In the genomic region with DNA sequence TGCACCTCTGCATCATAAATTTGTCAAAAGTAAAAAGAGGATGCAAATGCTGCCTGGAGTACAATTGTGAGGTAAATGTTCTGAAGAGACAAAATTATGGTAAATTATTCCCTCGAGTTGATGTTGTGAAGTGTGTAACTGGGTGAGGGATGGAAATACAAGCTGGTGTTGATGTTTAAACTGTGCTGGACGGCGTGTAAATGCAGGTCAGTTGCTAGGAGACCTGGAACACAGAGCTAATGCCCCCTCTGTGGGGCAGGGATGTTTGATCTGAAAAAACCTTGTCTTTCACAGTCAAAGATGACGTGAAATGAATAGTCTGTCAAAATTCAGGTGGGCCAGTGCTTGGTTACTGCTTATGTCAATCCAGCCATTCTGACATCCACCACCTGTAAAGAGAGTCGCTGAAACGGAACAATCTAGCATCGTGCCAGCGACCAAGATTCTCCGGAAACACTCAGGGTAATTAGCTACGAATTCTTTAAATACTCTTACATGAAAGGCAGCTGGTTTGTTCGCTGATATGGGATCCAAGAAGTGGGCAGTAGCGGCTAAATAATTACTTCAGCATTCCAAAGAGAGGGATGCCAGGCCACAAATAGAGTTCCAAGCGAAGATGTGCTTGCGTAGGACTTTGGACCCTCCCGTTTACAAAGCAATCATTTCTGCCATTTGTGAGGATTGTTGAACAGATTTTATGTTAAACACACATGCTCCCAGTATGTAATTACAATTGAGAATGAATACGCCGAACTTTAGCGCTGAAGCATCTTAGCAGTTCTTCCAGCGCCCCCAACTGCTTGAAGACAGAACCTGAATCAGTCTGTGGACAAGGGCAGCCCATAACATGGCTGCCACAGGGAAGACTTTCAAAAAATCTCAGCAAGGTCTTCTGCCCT, we compare ENCODE assay signal across 8 cellular contexts. TPM values are rescaled to one million over a fixed set of nuclear protein-coding genes. Genes with fewer than 3 reads are reported as not detected.
DNase-seq lines count a peak whose midpoint lies in the region; ATAC-seq, FAIRE-seq and TF ChIP-seq lines count a peak whose summit lies in the region.

No MANE protein-coding gene starts in this region.

- POLR2A ChIA-PET in activated CD8-positive, alpha-beta T cell treated with anti-CD3 and anti-CD28 coated beads for 36 hours (lab: Charles Lee), result interaction anchor here (0.7 kb wide), 1 partner anchor 141 kb away, joined by 3 read pairs; no protein-coding TSS in a partner anchor
- POLR2A ChIA-PET in activated CD8-positive, alpha-beta T cell treated with anti-CD3 and anti-CD28 coated beads, Interleukin-2, amount 10 ng/mL, durations not matched to agents 7 days and 5 days (lab: Charles Lee), result no interaction called here
- POLR2A ChIA-PET in activated CD4-positive, alpha-beta memory T cell treated with anti-CD3 and anti-CD28 coated beads for 36 hours (lab: Charles Lee), result no interaction called here

- H3K9me3 Mint-ChIP-seq in activated CD8-positive, alpha-beta T cell treated with anti-CD3 and anti-CD28 coated beads for 36 hours, result no peaks in the 10 kb centered on the region
- no peaks in the 10 kb centered on the region for H3K9me3 Mint-ChIP-seq in activated CD8-positive, alpha-beta T cell treated with anti-CD3 and anti-CD28 coated beads, Interleukin-2, amount 10 ng/mL, durations not matched to agents 7 days and 5 days (ENCODE audit: insufficient read depth)
- no peaks in the 10 kb centered on the region for H3K9me3 Mint-ChIP-seq in activated naive CD4-positive, alpha-beta T cell treated with anti-CD3 and anti-CD28 coated beads, Interleukin-2, amount 10 ng/mL, durations not matched to agents 7 days and 5 days
- no peaks in the 10 kb centered on the region for H3K9me3 Mint-ChIP-seq in activated CD4-positive, alpha-beta memory T cell treated with anti-CD3 and anti-CD28 coated beads for 36 hours

- FAIRE-seq in TTC549 (lab: Jason Lieb, UNC), result peak; percentile 87

- intact Hi-C loops in activated CD8-positive, alpha-beta T cell treated with anti-CD3 and anti-CD28 coated beads for 36 hours (cut with micrococcal nuclease), result loop anchor here (10.0 kb wide), 1 partner anchor 1024 kb away; no protein-coding TSS in a partner anchor
- intact Hi-C loops in testis (cut with DNase I; ENCODE audit: low total_unique reads), result no loop called here
- intact Hi-C loops in activated CD4-positive, alpha-beta memory T cell treated with anti-CD3 and anti-CD28 coated beads for 36 hours (cut with micrococcal nuclease), result loop anchor here (5.0 to 10.0 kb wide), 4 partner anchors 84 to 964 kb away; a partner anchor contains a TSS

- H3K9me3 ChIP-seq in testis, result no peaks in the 10 kb centered on the region

- no peak for TF ChIP-seq POLR2A in testis (IDR thresholded peaks at IDR 0.05)

- peak overlapping the region in 1 of 2 donors; percentile 9 for H3K4me3 ChIP-seq in testis

- ATAC-seq in activated CD8-positive, alpha-beta T cell treated with anti-CD3 and anti-CD28 coated beads for 36 hours, result no peak
- ATAC-seq in activated CD8-positive, alpha-beta T cell treated with anti-CD3 and anti-CD28 coated beads, Interleukin-2, amount 10 ng/mL, durations not matched to agents 7 days and 5 days, result no peak

- H3K36me3 Mint-ChIP-seq in activated CD8-positive, alpha-beta T cell treated with anti-CD3 and anti-CD28 coated beads for 36 hours (ENCODE audit: low read depth), result no peaks in the 10 kb centered on the region
- no peaks in the 10 kb centered on the region for H3K36me3 Mint-ChIP-seq in activated CD8-positive, alpha-beta T cell treated with anti-CD3 and anti-CD28 coated beads, Interleukin-2, amount 10 ng/mL, durations not matched to agents 7 days and 5 days (ENCODE audit: low read depth)
- no peaks in the 10 kb centered on the region for H3K36me3 Mint-ChIP-seq in activated naive CD4-positive, alpha-beta T cell treated with anti-CD3 and anti-CD28 coated beads, Interleukin-2, amount 10 ng/mL, durations not matched to agents 7 days and 5 days
- no peaks in the 10 kb centered on the region for H3K36me3 Mint-ChIP-seq in activated CD4-positive, alpha-beta memory T cell treated with anti-CD3 and anti-CD28 coated beads for 36 hours

- WGBS in testis, 2 donors, result 18 to 22% methylated on average over 19 of the region's 19 CpGs

- H3K27ac ChIP-seq in testis, result no peak overlapping the region

- no peak overlapping the region for H3K4me3 Mint-ChIP-seq in activated CD8-positive, alpha-beta T cell treated with anti-CD3 and anti-CD28 coated beads for 36 hours
- no peak overlapping the region for H3K4me3 Mint-ChIP-seq in activated CD8-positive, alpha-beta T cell treated with anti-CD3 and anti-CD28 coated beads, Interleukin-2, amount 10 ng/mL, durations not matched to agents 7 days and 5 days
- no peak overlapping the region for H3K4me3 Mint-ChIP-seq in activated naive CD4-positive, alpha-beta T cell treated with anti-CD3 and anti-CD28 coated beads, Interleukin-2, amount 10 ng/mL, durations not matched to agents 7 days and 5 days
- no peak overlapping the region for H3K4me3 Mint-ChIP-seq in activated CD4-positive, alpha-beta memory T cell treated with anti-CD3 and anti-CD28 coated beads for 36 hours

- H3K36me3 ChIP-seq in testis (ENCODE audit: low read depth, missing control alignments), result no peaks in the 10 kb centered on the region

- TF ChIP-seq CTCF in activated CD8-positive, alpha-beta T cell treated with anti-CD3 and anti-CD28 coated beads for 36 hours (IDR thresholded peaks at IDR 0.05), result no peak
- peak in 2 of 3 experiments; percentile 7 to 14 for TF ChIP-seq CTCF in testis (IDR thresholded peaks at IDR 0.05)

- CTCF ChIA-PET in activated CD8-positive, alpha-beta T cell treated with anti-CD3 and anti-CD28 coated beads for 36 hours (lab: Charles Lee), result interaction anchor here (1.2 to 4.9 kb wide), 6 partner anchors 11 to 1029 kb away, joined by 3 to 36 read pairs (median 14); a partner anchor contains a TSS
- CTCF ChIA-PET in activated CD8-positive, alpha-beta T cell treated with anti-CD3 and anti-CD28 coated beads, Interleukin-2, amount 10 ng/mL, durations not matched to agents 7 days and 5 days (lab: Charles Lee), result interaction anchor here (2.5 to 9.1 kb wide), 5 partner anchors 12 to 38 kb away, joined by 8 to 111 read pairs (median 14); no protein-coding TSS in a partner anchor
- CTCF ChIA-PET in activated naive CD4-positive, alpha-beta T cell treated with anti-CD3 and anti-CD28 coated beads, Interleukin-2, amount 10 ng/mL, durations not matched to agents 7 days and 5 days (lab: Charles Lee), result interaction anchor here (1.2 to 4.8 kb wide), 6 partner anchors 11 to 1029 kb away, joined by 3 to 32 read pairs (median 18); a partner anchor contains a TSS
- CTCF ChIA-PET in activated CD4-positive, alpha-beta memory T cell treated with anti-CD3 and anti-CD28 coated beads for 36 hours (lab: Charles Lee), result interaction anchor here (1.0 to 3.1 kb wide), 3 partner anchors 11 to 1029 kb away, joined by 3 to 27 read pairs (median 8); no protein-coding TSS in a partner anchor

- H3K4me1 ChIP-seq in testis, result no peaks in the 10 kb centered on the region

- peak; percentile 14 for DNase-seq in activated CD8-positive, alpha-beta T cell treated with anti-CD3 and anti-CD28 coated beads for 36 hours
- DNase-seq in activated CD8-positive, alpha-beta T cell treated with anti-CD3 and anti-CD28 coated beads, Interleukin-2, amount 10 ng/mL, durations not matched to agents 7 days and 5 days, result no peak
- DNase-seq in iPS DF 19.7 (ENCODE audit: low read depth, low spot score) (peak; percentile 33), testis (peak; percentile 75)
- no peak for DNase-seq in activated naive CD4-positive, alpha-beta T cell treated with anti-CD3 and anti-CD28 coated beads, Interleukin-2, amount 10 ng/mL, durations not matched to agents 7 days and 5 days
- no peak for DNase-seq in activated CD4-positive, alpha-beta memory T cell treated with anti-CD3 and anti-CD28 coated beads for 36 hours
- DNase-seq in stimulated activated naive CD4-positive, alpha-beta T cell treated with Interleukin-2 at 50 U/mL for 16 hours (lab: John Stamatoyannopoulos, UW), result no peak

- no peaks in the 10 kb centered on the region for H3K4me1 Mint-ChIP-seq in activated CD8-positive, alpha-beta T cell treated with anti-CD3 and anti-CD28 coated beads for 36 hours (ENCODE audit: low read depth)
- no peaks in the 10 kb centered on the region for H3K4me1 Mint-ChIP-seq in activated CD8-positive, alpha-beta T cell treated with anti-CD3 and anti-CD28 coated beads, Interleukin-2, amount 10 ng/mL, durations not matched to agents 7 days and 5 days (ENCODE audit: low read depth)
- H3K4me1 Mint-ChIP-seq in activated naive CD4-positive, alpha-beta T cell treated with anti-CD3 and anti-CD28 coated beads, Interleukin-2, amount 10 ng/mL, durations not matched to agents 7 days and 5 days, result no peaks in the 10 kb centered on the region
- H3K4me1 Mint-ChIP-seq in activated CD4-positive, alpha-beta memory T cell treated with anti-CD3 and anti-CD28 coated beads for 36 hours (ENCODE audit: low read depth), result no peaks in the 10 kb centered on the region

- H3K27me3 ChIP-seq in testis, result no peaks in the 10 kb centered on the region

- H3K27ac Mint-ChIP-seq in activated CD8-positive, alpha-beta T cell treated with anti-CD3 and anti-CD28 coated beads for 36 hours, result no peak overlapping the region
- no peak overlapping the region for H3K27ac Mint-ChIP-seq in activated CD8-positive, alpha-beta T cell treated with anti-CD3 and anti-CD28 coated beads, Interleukin-2, amount 10 ng/mL, durations not matched to agents 7 days and 5 days
- H3K27ac Mint-ChIP-seq in activated naive CD4-positive, alpha-beta T cell treated with anti-CD3 and anti-CD28 coated beads, Interleukin-2, amount 10 ng/mL, durations not matched to agents 7 days and 5 days, result no peak overlapping the region
- no peak overlapping the region for H3K27ac Mint-ChIP-seq in activated CD4-positive, alpha-beta memory T cell treated with anti-CD3 and anti-CD28 coated beads for 36 hours

- peaks cover 6% of the 10 kb centered on the region for H3K27me3 Mint-ChIP-seq in activated CD8-positive, alpha-beta T cell treated with anti-CD3 and anti-CD28 coated beads for 36 hours
- peaks cover 13% of the 10 kb centered on the region for H3K27me3 Mint-ChIP-seq in activated CD8-positive, alpha-beta T cell treated with anti-CD3 and anti-CD28 coated beads, Interleukin-2, amount 10 ng/mL, durations not matched to agents 7 days and 5 days (ENCODE audit: low read depth)
- H3K27me3 Mint-ChIP-seq in activated naive CD4-positive, alpha-beta T cell treated with anti-CD3 and anti-CD28 coated beads, Interleukin-2, amount 10 ng/mL, durations not matched to agents 7 days and 5 days, result peaks cover 12% of the 10 kb centered on the region
- H3K27me3 Mint-ChIP-seq in activated CD4-positive, alpha-beta memory T cell treated with anti-CD3 and anti-CD28 coated beads for 36 hours, result peaks cover 10% of the 10 kb centered on the region

RNA-seq across cellular contexts. Expression of a gene that starts 7.4 kb away (rescaled TPM):
- total RNA-seq in activated CD8-positive, alpha-beta T cell treated with anti-CD3 and anti-CD28 coated beads for 36 hours, result not detected
- not detected for total RNA-seq in activated CD8-positive, alpha-beta T cell treated with anti-CD3 and anti-CD28 coated beads, Interleukin-2, amount 10 ng/mL, durations not matched to agents 7 days and 5 days
- 1 to 10 TPM in 1 of 2 donors, under 1 TPM in 1; 0.12 to 1.9 TPM for total RNA-seq in testis
- 1.0 TPM for polyA plus RNA-seq in testis (ENCODE audit: insufficient read depth, low read depth, low replicate concordance)
- not detected for total RNA-seq in activated CD4-positive, alpha-beta memory T cell treated with anti-CD3 and anti-CD28 coated beads for 36 hours

RNA-seq across cellular contexts. Expression of a gene that starts 43.6 kb away (rescaled TPM):
- 1 to 10 TPM; 3.5 to 3.7 TPM for total RNA-seq in activated CD8-positive, alpha-beta T cell treated with anti-CD3 and anti-CD28 coated beads for 36 hours
- 1 to 10 TPM; 2.9 to 4.7 TPM for total RNA-seq in activated CD8-positive, alpha-beta T cell treated with anti-CD3 and anti-CD28 coated beads, Interleukin-2, amount 10 ng/mL, durations not matched to agents 7 days and 5 days
- 100 to 1,000 TPM; 108 to 138 TPM for total RNA-seq in testis
- polyA plus RNA-seq in testis (ENCODE audit: insufficient read depth, low read depth, low replicate concordance), result 53.4 TPM
- 1 to 10 TPM; 3.6 to 5.0 TPM for total RNA-seq in activated CD4-positive, alpha-beta memory T cell treated with anti-CD3 and anti-CD28 coated beads for 36 hours

Comparison
In these comparisons a context has a peak if more than half of its experiments do, and no peak if none do; other contexts are left out.
1. DNase-seq: peak in activated CD8-positive, alpha-beta T cell treated with anti-CD3 and anti-CD28 coated beads for 36 hours (single experiment), iPS DF 19.7 (single experiment) and testis (single experiment); none in activated CD8-positive, alpha-beta T cell treated with anti-CD3 and anti-CD28 coated beads, Interleukin-2, amount 10 ng/mL, durations not matched to agents 7 days and 5 days (single experiment), activated naive CD4-positive, alpha-beta T cell treated with anti-CD3 and anti-CD28 coated beads, Interleukin-2, amount 10 ng/mL, durations not matched to agents 7 days and 5 days (single experiment), activated CD4-positive, alpha-beta memory T cell treated with anti-CD3 and anti-CD28 coated beads for 36 hours (single experiment) and stimulated activated naive CD4-positive, alpha-beta T cell treated with Interleukin-2 at 50 U/mL for 16 hours (single experiment).
2. RNA of a gene that starts 43.6 kb away (total RNA-seq): 108 to 138 TPM in testis; 3.6 to 5.0 TPM in activated CD4-positive, alpha-beta memory T cell treated with anti-CD3 and anti-CD28 coated beads for 36 hours, 2.9 to 4.7 TPM in activated CD8-positive, alpha-beta T cell treated with anti-CD3 and anti-CD28 coated beads, Interleukin-2, amount 10 ng/mL, durations not matched to agents 7 days and 5 days and 3.5 to 3.7 TPM in activated CD8-positive, alpha-beta T cell treated with anti-CD3 and anti-CD28 coated beads for 36 hours; every median in the first group is over 10 times any median in the second.